Comparison of ENCODE assay signal across 1 cellular context in the genomic region with DNA sequence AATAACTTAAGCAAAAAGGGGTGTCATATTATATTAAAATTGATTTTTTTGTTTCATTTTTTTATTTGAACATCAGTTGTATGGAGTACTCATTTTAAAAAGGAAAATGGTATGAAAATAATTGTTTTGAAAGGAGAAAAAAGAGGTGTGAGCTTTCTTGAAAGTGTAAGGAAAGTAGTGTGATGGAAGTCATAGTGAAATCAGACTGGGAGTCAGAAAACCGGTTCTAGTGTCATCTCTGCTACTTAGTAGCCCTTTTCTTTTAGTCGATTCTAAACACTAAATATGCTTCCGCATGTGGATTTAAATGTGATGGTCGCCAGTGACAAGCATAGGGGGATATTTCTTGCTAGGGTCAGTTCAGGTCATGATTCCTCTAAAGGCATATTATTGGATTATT.
TF ChIP-seq lines count a peak whose summit lies in the region.

No MANE protein-coding gene starts in this region.

TF ChIP-seq in GM23338, 12 proteins besides CTCF, POLR2A, EP300 and RAD21 (continued from another document):
- TF ChIP-seq, protein P1, sequence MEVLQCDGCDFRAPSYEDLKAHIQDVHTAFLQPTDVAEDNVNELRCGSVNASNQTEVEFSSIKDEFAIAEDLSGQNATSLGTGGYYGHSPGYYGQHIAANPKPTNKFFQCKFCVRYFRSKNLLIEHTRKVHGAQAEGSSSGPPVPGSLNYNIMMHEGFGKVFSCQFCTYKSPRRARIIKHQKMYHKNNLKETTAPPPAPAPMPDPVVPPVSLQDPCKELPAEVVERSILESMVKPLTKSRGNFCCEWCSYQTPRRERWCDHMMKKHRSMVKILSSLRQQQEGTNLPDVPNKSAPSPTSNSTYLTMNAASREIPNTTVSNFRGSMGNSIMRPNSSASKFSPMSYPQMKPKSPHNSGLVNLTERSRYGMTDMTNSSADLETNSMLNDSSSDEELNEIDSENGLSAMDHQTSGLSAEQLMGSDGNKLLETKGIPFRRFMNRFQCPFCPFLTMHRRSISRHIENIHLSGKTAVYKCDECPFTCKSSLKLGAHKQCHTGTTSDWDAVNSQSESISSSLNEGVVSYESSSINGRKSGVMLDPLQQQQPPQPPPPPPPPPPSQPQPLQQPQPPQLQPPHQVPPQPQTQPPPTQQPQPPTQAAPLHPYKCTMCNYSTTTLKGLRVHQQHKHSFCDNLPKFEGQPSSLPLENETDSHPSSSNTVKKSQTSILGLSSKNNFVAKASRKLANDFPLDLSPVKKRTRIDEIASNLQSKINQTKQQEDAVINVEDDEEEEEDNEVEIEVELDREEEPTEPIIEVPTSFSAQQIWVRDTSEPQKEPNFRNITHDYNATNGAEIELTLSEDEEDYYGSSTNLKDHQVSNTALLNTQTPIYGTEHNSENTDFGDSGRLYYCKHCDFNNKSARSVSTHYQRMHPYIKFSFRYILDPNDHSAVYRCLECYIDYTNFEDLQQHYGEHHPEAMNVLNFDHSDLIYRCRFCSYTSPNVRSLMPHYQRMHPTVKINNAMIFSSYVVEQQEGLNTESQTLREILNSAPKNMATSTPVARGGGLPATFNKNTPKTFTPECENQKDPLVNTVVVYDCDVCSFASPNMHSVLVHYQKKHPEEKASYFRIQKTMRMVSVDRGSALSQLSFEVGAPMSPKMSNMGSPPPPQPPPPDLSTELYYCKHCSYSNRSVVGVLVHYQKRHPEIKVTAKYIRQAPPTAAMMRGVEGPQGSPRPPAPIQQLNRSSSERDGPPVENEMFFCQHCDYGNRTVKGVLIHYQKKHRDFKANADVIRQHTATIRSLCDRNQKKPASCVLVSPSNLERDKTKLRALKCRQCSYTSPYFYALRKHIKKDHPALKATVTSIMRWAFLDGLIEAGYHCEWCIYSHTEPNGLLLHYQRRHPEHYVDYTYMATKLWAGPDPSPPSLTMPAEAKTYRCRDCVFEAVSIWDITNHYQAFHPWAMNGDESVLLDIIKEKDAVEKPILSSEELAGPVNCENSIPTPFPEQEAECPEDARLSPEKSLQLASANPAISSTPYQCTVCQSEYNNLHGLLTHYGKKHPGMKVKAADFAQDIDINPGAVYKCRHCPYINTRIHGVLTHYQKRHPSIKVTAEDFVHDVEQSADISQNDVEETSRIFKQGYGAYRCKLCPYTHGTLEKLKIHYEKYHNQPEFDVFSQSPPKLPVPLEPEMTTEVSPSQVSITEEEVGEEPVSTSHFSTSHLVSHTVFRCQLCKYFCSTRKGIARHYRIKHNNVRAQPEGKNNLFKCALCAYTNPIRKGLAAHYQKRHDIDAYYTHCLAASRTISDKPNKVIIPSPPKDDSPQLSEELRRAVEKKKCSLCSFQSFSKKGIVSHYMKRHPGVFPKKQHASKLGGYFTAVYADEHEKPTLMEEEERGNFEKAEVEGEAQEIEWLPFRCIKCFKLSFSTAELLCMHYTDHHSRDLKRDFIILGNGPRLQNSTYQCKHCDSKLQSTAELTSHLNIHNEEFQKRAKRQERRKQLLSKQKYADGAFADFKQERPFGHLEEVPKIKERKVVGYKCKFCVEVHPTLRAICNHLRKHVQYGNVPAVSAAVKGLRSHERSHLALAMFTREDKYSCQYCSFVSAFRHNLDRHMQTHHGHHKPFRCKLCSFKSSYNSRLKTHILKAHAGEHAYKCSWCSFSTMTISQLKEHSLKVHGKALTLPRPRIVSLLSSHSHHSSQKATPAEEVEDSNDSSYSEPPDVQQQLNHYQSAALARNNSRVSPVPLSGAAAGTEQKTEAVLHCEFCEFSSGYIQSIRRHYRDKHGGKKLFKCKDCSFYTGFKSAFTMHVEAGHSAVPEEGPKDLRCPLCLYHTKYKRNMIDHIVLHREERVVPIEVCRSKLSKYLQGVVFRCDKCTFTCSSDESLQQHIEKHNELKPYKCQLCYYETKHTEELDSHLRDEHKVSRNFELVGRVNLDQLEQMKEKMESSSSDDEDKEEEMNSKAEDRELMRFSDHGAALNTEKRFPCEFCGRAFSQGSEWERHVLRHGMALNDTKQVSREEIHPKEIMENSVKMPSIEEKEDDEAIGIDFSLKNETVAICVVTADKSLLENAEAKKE (CRISPR knock-in tag; IDR thresholded peaks at IDR 0.05): no peak
- TF ChIP-seq EZH2phosphoT487 (IDR thresholded peaks at IDR 0.05; ENCODE audit: unreplicated experiment) (no peak), STAT1 (IDR thresholded peaks at IDR 0.05; ENCODE audit: unreplicated experiment) (no peak)
- TF ChIP-seq, protein P2, sequence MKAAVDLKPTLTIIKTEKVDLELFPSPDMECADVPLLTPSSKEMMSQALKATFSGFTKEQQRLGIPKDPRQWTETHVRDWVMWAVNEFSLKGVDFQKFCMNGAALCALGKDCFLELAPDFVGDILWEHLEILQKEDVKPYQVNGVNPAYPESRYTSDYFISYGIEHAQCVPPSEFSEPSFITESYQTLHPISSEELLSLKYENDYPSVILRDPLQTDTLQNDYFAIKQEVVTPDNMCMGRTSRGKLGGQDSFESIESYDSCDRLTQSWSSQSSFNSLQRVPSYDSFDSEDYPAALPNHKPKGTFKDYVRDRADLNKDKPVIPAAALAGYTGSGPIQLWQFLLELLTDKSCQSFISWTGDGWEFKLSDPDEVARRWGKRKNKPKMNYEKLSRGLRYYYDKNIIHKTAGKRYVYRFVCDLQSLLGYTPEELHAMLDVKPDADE (IDR thresholded peaks at IDR 0.05): no peak
TF ChIP-seq in GM23338: peak in this region for 0.
